ENCODE assay signal across 16 cellular contexts in genomic region chr2:9975328-9975727, GRCh38. TPM values are rescaled to one million over a fixed set of nuclear protein-coding genes. Genes with fewer than 3 reads are reported as not detected.
DNase-seq lines count a peak whose midpoint lies in the region; ATAC-seq and TF ChIP-seq lines count a peak whose summit lies in the region.
"Had no signal": no experiment of that assay in that cellular context is flagged by ENCODE, and none has a peak within 500 bp of the region (broad histone marks: within the 10 kb centered on the region; RNA-seq: fewer than 3 reads in every experiment).

No MANE protein-coding gene starts in this region.

- peaks cover 78% of the 10 kb centered on the region for H3K4me1 Mint-ChIP-seq in HFFc6 (ENCODE audit: low read depth)

- peak in 1 of 2 donors; percentile 20 for DNase-seq in cardiac muscle cell (ENCODE audit: low read depth in 1 of 2, low spot score in 1 of 2)
- no peak for DNase-seq in cardiac septum (ENCODE audit: low spot score)
- DNase-seq in body of pancreas, result peak; percentile 57 to 80 (median 72)
- peak; percentile 64 for DNase-seq in lower lobe of right lung
- DNase-seq in occipital lobe (lab: John Stamatoyannopoulos, UW), result no peak
- DNase-seq in HFFc6, result no peak
- DNase-seq: activated CD4-positive, CD25-positive, alpha-beta regulatory T cell; activated gamma-delta T cell; CD8-positive, alpha-beta T cell; dorsolateral prefrontal cortex; MM.1S; NCI-H187 treated with DMSO at 0.1 percent for 48 hours; testis had no signal

- TF ChIP-seq CTCF in cardiac muscle cell (IDR thresholded peaks at IDR 0.05; ENCODE audit: low read depth, low read length) (no peak), body of pancreas (IDR thresholded peaks at IDR 0.05) (no peak), lower lobe of right lung (IDR thresholded peaks at IDR 0.05) (no peak), HFFc6 (IDR thresholded peaks at IDR 0.05) (no peak)

- H3K4me1 ChIP-seq in cardiac muscle cell (ENCODE audit: low read depth), result peaks cover 32% of the 10 kb centered on the region
- peaks cover 27% of the 10 kb centered on the region for H3K4me1 ChIP-seq in body of pancreas
- H3K4me1 ChIP-seq in lower lobe of right lung, result peaks cover 41% of the 10 kb centered on the region
- H3K4me1 ChIP-seq: testis had no signal

- ATAC-seq in body of pancreas, result peak; percentile 80
- peak; percentile 59 to 80 for ATAC-seq in lower lobe of right lung
- no peak for ATAC-seq in HG02642 (IDR thresholded peaks at IDR 0.05; ENCODE audit: poor library complexity, unreplicated experiment)
- ATAC-seq in GM19467 (IDR thresholded peaks at IDR 0.05; ENCODE audit: unreplicated experiment), result no peak
- ATAC-seq: CD8-positive, alpha-beta T cell; natural killer cell treated with Interleukin-12 subunit alpha and Interleukin-12 subunit beta and Interleukin-15 and Interleukin-18, amount 100 ng/mL, for 72 hours had no signal

- no peak overlapping the region for H3K27ac Mint-ChIP-seq in HFFc6
- H3K27ac Mint-ChIP-seq: CD8-positive, alpha-beta T cell; natural killer cell treated with Interleukin-12 subunit alpha and Interleukin-12 subunit beta and Interleukin-15 and Interleukin-18, amount 100 ng/mL, for 72 hours had no signal

- no peaks in the 10 kb centered on the region for H3K9me3 ChIP-seq in cardiac muscle cell (ENCODE audit: low read depth)
- H3K9me3 ChIP-seq in body of pancreas, result no peaks in the 10 kb centered on the region
- H3K9me3 ChIP-seq in lower lobe of right lung, result no peaks in the 10 kb centered on the region
- H3K9me3 ChIP-seq: testis had no signal

- intact Hi-C loops in cardiac septum (cut with DNase I) (no loop called here), body of pancreas (cut with DNase I) (no loop called here), lower lobe of right lung (cut with DNase I) (no loop called here)

- H3K27me3 Mint-ChIP-seq in HFFc6 (ENCODE audit: insufficient read depth), result no peaks in the 10 kb centered on the region; the same call in 1 of the 2 replicates

- H3K27me3 ChIP-seq in cardiac muscle cell, result no peaks in the 10 kb centered on the region
- H3K27me3 ChIP-seq in body of pancreas, result no peaks in the 10 kb centered on the region
- no peaks in the 10 kb centered on the region for H3K27me3 ChIP-seq in lower lobe of right lung (ENCODE audit: low read depth)
- H3K27me3 ChIP-seq: dorsolateral prefrontal cortex, testis had no signal

- H3K9me3 Mint-ChIP-seq in HFFc6, result no peaks in the 10 kb centered on the region
- H3K9me3 Mint-ChIP-seq: CD8-positive, alpha-beta T cell; natural killer cell treated with Interleukin-12 subunit alpha and Interleukin-12 subunit beta and Interleukin-15 and Interleukin-18, amount 100 ng/mL, for 72 hours had no signal

- 19 to 45% methylated on average over 10 of the region's 10 CpGs for WGBS in body of pancreas, 2 donors

- no peaks in the 10 kb centered on the region for H3K36me3 Mint-ChIP-seq in HFFc6 (ENCODE audit: low read depth)
- H3K36me3 Mint-ChIP-seq: CD8-positive, alpha-beta T cell; natural killer cell treated with Interleukin-12 subunit alpha and Interleukin-12 subunit beta and Interleukin-15 and Interleukin-18, amount 100 ng/mL, for 72 hours had no signal

- peak overlapping the region; percentile 80 for H3K27ac ChIP-seq in cardiac muscle cell
- H3K27ac ChIP-seq in body of pancreas, result peak overlapping the region; percentile 0 to 58 (median 43)
- H3K27ac ChIP-seq in lower lobe of right lung, result no peak overlapping the region
- H3K27ac ChIP-seq: dorsolateral prefrontal cortex, testis had no signal

- no peaks in the 10 kb centered on the region for H3K36me3 ChIP-seq in cardiac muscle cell
- no peaks in the 10 kb centered on the region for H3K36me3 ChIP-seq in body of pancreas (replicated peaks in 1 of 2; ENCODE audit: insufficient read depth in 1 of 2, low read depth in 2 of 2)
- no peaks in the 10 kb centered on the region for H3K36me3 ChIP-seq in lower lobe of right lung

- H3K4me3 ChIP-seq in cardiac muscle cell (no peak overlapping the region), body of pancreas (no peak overlapping the region), lower lobe of right lung (no peak overlapping the region)
- H3K4me3 ChIP-seq: dorsolateral prefrontal cortex, testis had no signal

- TF ChIP-seq POLR2A in body of pancreas (IDR thresholded peaks at IDR 0.05), result no peak

- no peak overlapping the region for H3K4me3 Mint-ChIP-seq in HFFc6
- H3K4me3 Mint-ChIP-seq: CD8-positive, alpha-beta T cell; natural killer cell treated with Interleukin-12 subunit alpha and Interleukin-12 subunit beta and Interleukin-15 and Interleukin-18, amount 100 ng/mL, for 72 hours had no signal

RNA-seq across cellular contexts. Expression of gene GRHL1, which starts 23.8 kb away (rescaled TPM):
- total RNA-seq in cardiac muscle cell, result 1.3 and 1.5 TPM in 2 replicates
- polyA plus RNA-seq in cardiac muscle cell, result 0.92 TPM in 1 of 2 replicates, not detected in the other
- 1.1 TPM for total RNA-seq in cardiac septum
- total RNA-seq in body of pancreas, result 1 to 10 TPM; 2.0 to 4.2 TPM
- total RNA-seq in lower lobe of right lung, result 6.5 TPM
- 4.1 TPM for total RNA-seq in occipital lobe
- under 1 TPM; 0.46 to 0.76 (median 0.59) TPM for total RNA-seq in HFFc6 (2021; fragmentation: NEBNext Ultra II Directional; extraction: Animal tissue kit (Norgen Biotek cat#: 25700))

Comparison
In these comparisons a context has a peak if more than half of its experiments do, and no peak if none do; other contexts are left out.
1. DNase-seq: peak in body of pancreas (4 of 4) and lower lobe of right lung (single experiment); none in cardiac septum (single experiment), occipital lobe (single experiment) and HFFc6 (single experiment).
2. ATAC-seq: peak in body of pancreas (single experiment) and lower lobe of right lung (2 of 2); none in HG02642 (single experiment) and GM19467 (single experiment).